Comparison of ENCODE assay signal across 8 cellular contexts in the genomic region with DNA sequence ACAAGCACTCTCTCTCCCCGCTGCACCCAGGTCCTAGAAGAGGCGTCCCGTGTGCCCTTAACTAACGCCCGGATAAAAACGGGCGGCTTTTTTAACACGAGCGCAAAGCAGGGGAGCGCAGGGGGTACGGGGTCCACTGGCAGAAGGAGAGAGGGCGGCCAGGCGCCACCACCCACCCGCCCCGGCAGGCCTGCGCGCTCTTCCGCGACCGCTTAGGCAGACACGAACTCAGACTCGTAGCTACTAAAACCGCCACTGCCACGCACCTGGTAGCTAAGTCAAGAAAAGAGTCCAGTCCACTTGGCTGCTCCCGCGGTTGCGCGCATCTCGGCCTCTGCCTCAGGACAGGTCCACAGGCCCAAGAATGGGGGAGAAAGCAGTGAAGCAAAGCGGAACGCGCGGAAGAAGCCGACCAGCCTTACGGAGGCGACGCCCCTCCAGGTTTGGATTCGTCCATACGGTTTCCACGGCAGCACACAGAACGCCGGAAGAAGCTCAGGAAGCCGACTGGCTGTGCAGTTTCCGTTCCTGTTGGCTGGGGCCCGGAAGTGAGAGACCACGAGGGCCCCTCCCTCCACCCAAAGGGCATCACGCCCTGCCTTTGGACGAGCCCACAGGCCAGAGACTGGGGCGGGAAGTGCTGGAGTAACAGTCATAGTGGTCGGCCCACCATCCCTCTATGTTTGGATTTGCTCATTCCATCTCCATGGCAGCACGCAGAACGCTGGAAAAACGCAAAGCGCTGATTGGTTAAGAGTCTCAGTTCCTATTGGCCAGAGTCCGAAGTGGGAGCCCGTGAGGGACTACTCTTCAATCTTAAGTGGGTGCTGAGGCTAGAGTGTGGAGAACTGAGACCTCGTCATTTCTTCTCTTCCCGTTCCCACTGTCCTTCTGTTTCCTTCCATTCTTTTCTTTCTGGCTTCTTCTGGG. TPM values are rescaled to one million over a fixed set of nuclear protein-coding genes. Genes with fewer than 3 reads are reported as not detected.
DNase-seq lines count a peak whose midpoint lies in the region; ATAC-seq and TF ChIP-seq lines count a peak whose summit lies in the region.

Gene ULK4 (minus strand): TSS at position 354 of the 930 bp plus-strand sequence. CDS start 7,344 bp downstream, outside the sequence.

- H3K4me1 ChIP-seq in left ventricle myocardium inferior: peaks cover 19% of the 10 kb centered on the region

- DNase-seq in GM13976 (ENCODE audit: low spot score): peak; percentile 92
- DNase-seq in NCI-H146 treated with DMSO at 0.1 percent for 48 hours (lab: John Stamatoyannopoulos, UW; ENCODE audit: unreplicated experiment): peak; percentile 98
- DNase-seq in amygdala (lab: John Stamatoyannopoulos, UW): peak; percentile 63 to 100 (median 97)
- DNase-seq in left ventricle myocardium inferior: peak; percentile 97
- peak; percentile 86 for DNase-seq in progenitor cell of endocrine pancreas (ENCODE audit: low spot score, unreplicated experiment)
- peak; percentile 97 for DNase-seq in ureter (ENCODE audit: low spot score)

- H3K4me3 Mint-ChIP-seq in T-helper 1 cell treated with Interleukin-12 subunit alpha and Interleukin-12 subunit beta and Interleukin-4 antibody, amounts not matched to agents 30 μg/mL and 1 μg/mL, for 36 hours: peak within 1 kb of the TSS; percentile 99
- peak within 1 kb of the TSS; percentile 95 for H3K4me3 Mint-ChIP-seq in progenitor cell of endocrine pancreas (ENCODE audit: low read depth)

- peak within 1 kb of the TSS; percentile 96 for H3K4me3 ChIP-seq in left ventricle myocardium inferior

- intact Hi-C loops in left ventricle myocardium inferior (cut with micrococcal nuclease): loop anchor here (2.0 to 5.0 kb wide), 2 partner anchors 41 to 135 kb away; no protein-coding TSS in a partner anchor

- no peaks in the 10 kb centered on the region for H3K36me3 ChIP-seq in left ventricle myocardium inferior

- TF ChIP-seq CTCF in GM13976 (IDR thresholded peaks at IDR 0.05; ENCODE audit: borderline replicate concordance, control extremely low read depth, extremely low read depth, insufficient read depth, missing control alignments): no peak
- TF ChIP-seq CTCF in left ventricle myocardium inferior (IDR thresholded peaks at IDR 0.05; ENCODE audit: borderline replicate concordance): no peak
- no peak for TF ChIP-seq CTCF in progenitor cell of endocrine pancreas (IDR thresholded peaks at IDR 0.05; ENCODE audit: unreplicated experiment)

- H3K9me3 Mint-ChIP-seq in T-helper 1 cell treated with Interleukin-12 subunit alpha and Interleukin-12 subunit beta and Interleukin-4 antibody, amounts not matched to agents 30 μg/mL and 1 μg/mL, for 36 hours: no peaks in the 10 kb centered on the region
- no peaks in the 10 kb centered on the region for H3K9me3 Mint-ChIP-seq in progenitor cell of endocrine pancreas (ENCODE audit: low read depth)

- H3K4me1 Mint-ChIP-seq in T-helper 1 cell treated with Interleukin-12 subunit alpha and Interleukin-12 subunit beta and Interleukin-4 antibody, amounts not matched to agents 30 μg/mL and 1 μg/mL, for 36 hours (ENCODE audit: low read depth): peaks cover 16% of the 10 kb centered on the region
- peaks cover 6% of the 10 kb centered on the region for H3K4me1 Mint-ChIP-seq in progenitor cell of endocrine pancreas (ENCODE audit: low read depth)

- no peaks in the 10 kb centered on the region for H3K27me3 ChIP-seq in left ventricle myocardium inferior (ENCODE audit: low read depth)

- H3K9me3 ChIP-seq in left ventricle myocardium inferior (replicated peaks): no peaks in the 10 kb centered on the region

- peak within 1 kb of the TSS; percentile 95 for H3K27ac Mint-ChIP-seq in T-helper 1 cell treated with Interleukin-12 subunit alpha and Interleukin-12 subunit beta and Interleukin-4 antibody, amounts not matched to agents 30 μg/mL and 1 μg/mL, for 36 hours
- H3K27ac Mint-ChIP-seq in progenitor cell of endocrine pancreas: peak within 1 kb of the TSS; percentile 97

- peak within 1 kb of the TSS; percentile 79 for H3K27ac ChIP-seq in left ventricle myocardium inferior (replicated peaks)

- H3K27me3 Mint-ChIP-seq in T-helper 1 cell treated with Interleukin-12 subunit alpha and Interleukin-12 subunit beta and Interleukin-4 antibody, amounts not matched to agents 30 μg/mL and 1 μg/mL, for 36 hours (ENCODE audit: low read depth): no peaks in the 10 kb centered on the region
- H3K27me3 Mint-ChIP-seq in progenitor cell of endocrine pancreas: peaks cover 8% of the 10 kb centered on the region

- ATAC-seq in HG02870 (IDR thresholded peaks at IDR 0.05; ENCODE audit: unreplicated experiment): peak; percentile 84

- no peaks in the 10 kb centered on the region for H3K36me3 Mint-ChIP-seq in T-helper 1 cell treated with Interleukin-12 subunit alpha and Interleukin-12 subunit beta and Interleukin-4 antibody, amounts not matched to agents 30 μg/mL and 1 μg/mL, for 36 hours (ENCODE audit: low read depth)
- H3K36me3 Mint-ChIP-seq in progenitor cell of endocrine pancreas (ENCODE audit: insufficient read depth): no peaks in the 10 kb centered on the region

- in situ Hi-C loops in GM13976 (cut with MboI; ENCODE audit: low sequenced_read_pairs, unreplicated experiment): no loop called here

RNA-seq across cellular contexts. Expression of gene ULK4, which starts in this region (rescaled TPM):
- total RNA-seq in left ventricle myocardium inferior: 1.8 TPM
- 14.2 and 22.0 TPM in 2 replicates for total RNA-seq in progenitor cell of endocrine pancreas
- 18.4 TPM for total RNA-seq in ureter

Comparison
In these comparisons a context has a peak if more than half of its experiments do, and no peak if none do; other contexts are left out.
1. Peak in every context shown above with its lines: DNase-seq, ATAC-seq, H3K4me3 ChIP-seq and H3K27ac ChIP-seq.